In genomic region chr10:102410427-102411073, GRCh38 we compare ENCODE assay signal across 1 cellular context.
TF ChIP-seq lines count a peak whose summit lies in the region.

No MANE protein-coding gene starts in this region.

TF ChIP-seq in GM12878, 131 proteins besides CTCF, POLR2A, EP300 and RAD21:
- TF ChIP-seq ZBTB11 (CRISPR knock-in tag; IDR thresholded peaks at IDR 0.05) (no peak), E2F4 (IDR thresholded peaks at IDR 0.05; ENCODE audit: low read depth, low read length) (no peak), IKZF1 (conservative IDR thresholded peaks at IDR 0.05) (peak; percentile 38; the same call in 1 of the 2 replicates), IRF4 (IDR thresholded peaks at IDR 0.05; ENCODE audit: low read depth, low read length) (no peak), IRF5 (IDR thresholded peaks at IDR 0.05; ENCODE audit: borderline replicate concordance) (no peak), NRF1 (conservative IDR thresholded peaks at IDR 0.05; ENCODE audit: low read depth, low read length) (0 out of 2 replicates have a peak, but pooled peaks have one; percentile 11), NBN (IDR thresholded peaks at IDR 0.05) (no peak), ZNF592 (IDR thresholded peaks at IDR 0.05) (no peak), NFIC (IDR thresholded peaks at IDR 0.05; ENCODE audit: low read depth, low read length) (no peak), RUNX3 (IDR thresholded peaks at IDR 0.05; ENCODE audit: low read length) (no peak), RAD51 (IDR thresholded peaks at IDR 0.05) (no peak), MEF2B (IDR thresholded peaks at IDR 0.05; ENCODE audit: partially characterized antibody, poor library complexity, severe bottlenecking) (peak; percentile 79), ATF3 (IDR thresholded peaks at IDR 0.05; ENCODE audit: borderline replicate concordance, extremely low read depth, low read depth, low read length) (no peak), YY1 (IDR thresholded peaks at IDR 0.05; ENCODE audit: low read depth, low read length) (0 out of 2 replicates have a peak, but pooled peaks have one; percentile 9), SMC3 (IDR thresholded peaks at IDR 0.05; ENCODE audit: borderline replicate concordance, low read length) (no peak), IRF3 (IDR thresholded peaks at IDR 0.05) (no peak), TCF12 (IDR thresholded peaks at IDR 0.05; ENCODE audit: low read depth, low read length) (no peak), CEBPB (IDR thresholded peaks at IDR 0.05; ENCODE audit: borderline replicate concordance in 1 of 2, low read depth in 2 of 2, low read length in 2 of 2) (no peak), RFX5 (IDR thresholded peaks at IDR 0.05; ENCODE audit: low read depth, low read length) (no peak), BHLHE40 (IDR thresholded peaks at IDR 0.05; ENCODE audit: borderline replicate concordance in 1 of 2, low read depth in 2 of 2, low read length in 1 of 2) (peak; percentile 52 to 84; a peak in 3 of 4 replicates), CHD2 (IDR thresholded peaks at IDR 0.05; ENCODE audit: borderline replicate concordance, low read depth, low read length) (no peak), ZBTB33 (IDR thresholded peaks at IDR 0.05) (no peak), SUPT20H (IDR thresholded peaks at IDR 0.05; ENCODE audit: borderline replicate concordance, control insufficient read depth, low read depth, low read length) (no peak), ZNF687 (IDR thresholded peaks at IDR 0.05) (no peak), RELA (IDR thresholded peaks at IDR 0.05; ENCODE audit: borderline replicate concordance, partially characterized antibody) (no peak), BACH1 (IDR thresholded peaks at IDR 0.05; ENCODE audit: borderline replicate concordance) (peak; percentile 41; the same call in 1 of the 2 replicates), EGR1 (IDR thresholded peaks at IDR 0.05; ENCODE audit: borderline replicate concordance in 1 of 2, low read depth in 2 of 2, low read length in 2 of 2) (no peak), BCL11A (IDR thresholded peaks at IDR 0.05; ENCODE audit: low read depth, low read length) (no peak), CHD1 (IDR thresholded peaks at IDR 0.05; ENCODE audit: low read depth, low read length) (no peak), SMARCA5 (IDR thresholded peaks at IDR 0.05) (no peak), SUZ12 (IDR thresholded peaks at IDR 0.05; ENCODE audit: unreplicated experiment) (no peak), JUND (IDR thresholded peaks at IDR 0.05; ENCODE audit: low read depth, low read length) (no peak)
